In genomic region chr1:77407738-77408375, GRCh38 we compare ENCODE assay signal across 21 cellular contexts.
DNase-seq lines count a peak whose midpoint lies in the region; ATAC-seq and TF ChIP-seq lines count a peak whose summit lies in the region.
"Had no signal": no experiment of that assay in that cellular context is flagged by ENCODE, and none has a peak within 500 bp of the region (broad histone marks: within the 10 kb centered on the region; RNA-seq: fewer than 3 reads in every experiment).

No MANE protein-coding gene starts in this region.

- DNase-seq in A172 (ENCODE audit: low spot score) (peak; percentile 19), HFFc6 (peak; percentile 67), astrocyte of the hippocampus (ENCODE audit: low read depth, low spot score) (peak; percentile 61), fibroblast of villous mesenchyme (ENCODE audit: low read depth) (peak; percentile 69), sciatic nerve (ENCODE audit: low spot score) (no peak), NCI-H1105 (lab: John Stamatoyannopoulos, UW) (no peak), NAMALWA (ENCODE audit: low spot score) (no peak)
- DNase-seq: 8988T; activated CD4-positive, alpha-beta T cell treated with anti-CD3 and anti-CD28 coated beads, Interleukin-2, amount 50 U/mL, for 4 hours; activated CD8-positive, alpha-beta memory T cell treated with anti-CD3 and anti-CD28 coated beads, Interleukin-2, amount 50 U/mL, for 4 hours; COR-L47; DND-41; NCI-H1417 treated with DMSO at 0.1 percent for 48 hours; NCI-H2107; NCI-H510A treated with DMSO at 0.1 percent for 48 hours; psoas muscle; stimulated activated CD4-positive, alpha-beta T cell treated with anti-CD3 and anti-CD28 coated beads, Interleukin-4, amount 100 ng/mL, for 1 hour; stimulated activated naive CD4-positive, alpha-beta T cell; tibial artery had no signal

- H3K9me3 Mint-ChIP-seq in HFFc6: 0 out of 2 replicates have a peak, but pooled peaks cover 7% of the 10 kb centered on the region

- H3K4me3 ChIP-seq in fibroblast of villous mesenchyme (ENCODE audit: low read depth, low read length): no peak overlapping the region
- H3K4me3 ChIP-seq: breast epithelium, psoas muscle, tibial artery had no signal

- H3K27me3 Mint-ChIP-seq in HFFc6 (ENCODE audit: insufficient read depth): 0 out of 2 replicates have a peak, but pooled peaks cover 2% of the 10 kb centered on the region

- peaks cover 43% of the 10 kb centered on the region for H3K36me3 Mint-ChIP-seq in HFFc6 (ENCODE audit: low read depth)

- intact Hi-C loops in sciatic nerve (cut with DNase I): no loop called here

- H3K27ac Mint-ChIP-seq in HFFc6: peak overlapping the region; percentile 56

- TF ChIP-seq CTCF in HFFc6 (IDR thresholded peaks at IDR 0.05) (no peak), fibroblast of villous mesenchyme (IDR thresholded peaks at IDR 0.05; ENCODE audit: insufficient read depth, low read depth, low read length) (no peak)

- peaks cover 64% of the 10 kb centered on the region for H3K4me1 Mint-ChIP-seq in HFFc6 (ENCODE audit: low read depth)

- H3K4me3 Mint-ChIP-seq in HFFc6: no peak overlapping the region; the same call in 1 of the 2 replicates

- no peak for ATAC-seq in sciatic nerve
- no peak for ATAC-seq in HG03108 (IDR thresholded peaks at IDR 0.05; ENCODE audit: unreplicated experiment)
- ATAC-seq: psoas muscle had no signal

Comparison
In these comparisons a context has a peak if more than half of its experiments do, and no peak if none do; other contexts are left out.
1. DNase-seq: peak in A172 (single experiment), HFFc6 (single experiment), astrocyte of the hippocampus (single experiment) and fibroblast of villous mesenchyme (single experiment); none in sciatic nerve (single experiment), NCI-H1105 (single experiment) and NAMALWA (single experiment).